Comparison of ENCODE assay signal across 24 cellular contexts in genomic region chr1:246078888-246079252, GRCh38.
DNase-seq lines count a peak whose midpoint lies in the region; ATAC-seq, FAIRE-seq and TF ChIP-seq lines count a peak whose summit lies in the region.
"Had no signal": no experiment of that assay in that cellular context is flagged by ENCODE, and none has a peak within 500 bp of the region (broad histone marks: within the 10 kb centered on the region; RNA-seq: fewer than 3 reads in every experiment).

No MANE protein-coding gene starts in this region.

- H3K4me3 ChIP-seq in HepG2 (replicated peaks in 1 of 3; ENCODE audit: insufficient read depth in 1 of 3, low read depth in 2 of 3, low read length in 3 of 3) (no peak overlapping the region), right lobe of liver (no peak overlapping the region), Loucy (ENCODE audit: low read length, poor library complexity, severe bottlenecking) (peak overlapping the region; percentile 47), K562 (no peak overlapping the region), osteoblast (ENCODE audit: insufficient read depth, low read length) (no peak overlapping the region)
- H3K4me3 ChIP-seq: BLaER1, GM12878 had no signal

- H3K4me1 ChIP-seq in HepG2 (ENCODE audit: insufficient read depth, low read length) (peaks cover 44% of the 10 kb centered on the region), right lobe of liver (no peaks in the 10 kb centered on the region), Loucy (ENCODE audit: insufficient read depth, low read length, poor library complexity, severe bottlenecking) (peaks cover 55% of the 10 kb centered on the region), K562 (replicated peaks in 1 of 2; ENCODE audit: control insufficient read depth in 2 of 2, insufficient read depth in 2 of 2, low read length in 2 of 2) (peaks cover 0 to 25% of the 10 kb centered on the region in 2 experiments; a peak in 3 of 5 replicates), osteoblast (ENCODE audit: insufficient read depth, low read length) (no peaks in the 10 kb centered on the region)
- H3K4me1 ChIP-seq: BLaER1 had no signal

- POLR2A ChIA-PET in HepG2 (lab: Yijun Ruan, JAX) (no interaction called here), K562 (lab: Yijun Ruan, JAX) (interaction anchor here (1.4 to 2.2 kb wide), 2 partner anchors 8 to 12 kb away, joined by 3 to 6 read pairs; no protein-coding TSS in a partner anchor)

- H3K27ac ChIP-seq in HepG2 (ENCODE audit: extremely low read length, insufficient read depth, low read length) (no peak overlapping the region), right lobe of liver (no peak overlapping the region), K562 (ENCODE audit: extremely low read depth, low read depth, low read length) (peak overlapping the region; percentile 58; the same call in 1 of the 3 replicates), osteoblast (ENCODE audit: low read depth, low read length) (no peak overlapping the region)
- H3K27ac ChIP-seq: BLaER1 had no signal

- FAIRE-seq in HepG2 (lab: Jason Lieb, UNC): no peak
- no peak for FAIRE-seq in K562 (lab: Jason Lieb, UNC)
- FAIRE-seq: A204.1, GM12878, GM12892, GM18507 had no signal

- H3K9me1 ChIP-seq in K562 (ENCODE audit: control insufficient read depth, insufficient read depth, low read length): no peaks in the 10 kb centered on the region

- no peak overlapping the region for H3K9ac ChIP-seq in HepG2 (ENCODE audit: insufficient read depth, low read depth, low read length)
- H3K9ac ChIP-seq in Loucy (ENCODE audit: low read depth, low read length, poor library complexity, severe bottlenecking): no peak overlapping the region
- no peak overlapping the region for H3K9ac ChIP-seq in K562 (ENCODE audit: insufficient read depth in 1 of 2, low read depth in 2 of 2, low read length in 2 of 2)
- H3K9ac ChIP-seq: BLaER1 had no signal

- H3K36me3 ChIP-seq in HepG2 (replicated peaks in 1 of 2; ENCODE audit: control insufficient read depth in 1 of 2, insufficient read depth in 2 of 2, low read length in 2 of 2) (no peaks in the 10 kb centered on the region), right lobe of liver (no peaks in the 10 kb centered on the region), Loucy (ENCODE audit: insufficient read depth, low read length) (no peaks in the 10 kb centered on the region), K562 (ENCODE audit: control insufficient read depth, insufficient read depth, low read length) (no peaks in the 10 kb centered on the region), osteoblast (ENCODE audit: insufficient read depth, low read length) (no peaks in the 10 kb centered on the region)
- H3K36me3 ChIP-seq: BE2C had no signal

- H4K20me1 ChIP-seq in HepG2 (ENCODE audit: insufficient read depth, low read length): no peaks in the 10 kb centered on the region
- no peaks in the 10 kb centered on the region for H4K20me1 ChIP-seq in Loucy (ENCODE audit: insufficient read depth, low read length, poor library complexity, severe bottlenecking)
- H4K20me1 ChIP-seq in K562 (replicated peaks; ENCODE audit: control insufficient read depth, insufficient read depth, low read length): no peaks in the 10 kb centered on the region
- H4K20me1 ChIP-seq in osteoblast (ENCODE audit: insufficient read depth, low read length): no peaks in the 10 kb centered on the region
- H4K20me1 ChIP-seq: BLaER1 had no signal

- CTCF ChIA-PET in HepG2 (lab: Yijun Ruan, JAX; ENCODE audit: low intra/inter-chr PET ratio, low total read pairs): no interaction called here
- CTCF ChIA-PET in K562 (lab: Yijun Ruan, JAX; ENCODE audit: low intra/inter-chr PET ratio): no interaction called here

- no peak overlapping the region for H3K4me2 ChIP-seq in HepG2 (ENCODE audit: low read depth, low read length)
- H3K4me2 ChIP-seq in Loucy (ENCODE audit: low read depth, low read length, poor library complexity, severe bottlenecking): peak overlapping the region; percentile 33
- H3K4me2 ChIP-seq in K562 (ENCODE audit: insufficient read depth, low read length): peak overlapping the region; percentile 22; the same call in 1 of the 2 replicates
- H3K4me2 ChIP-seq in osteoblast (ENCODE audit: insufficient read depth, low read length): no peak overlapping the region
- H3K4me2 ChIP-seq: BLaER1 had no signal

- no peak for TF ChIP-seq POLR2A in HepG2 (IDR thresholded peaks at IDR 0.05; ENCODE audit: insufficient read depth in 1 of 2, low read depth in 2 of 2, low read length in 2 of 2)
- TF ChIP-seq POLR2A in right lobe of liver (IDR thresholded peaks at IDR 0.05): no peak
- no peak for TF ChIP-seq POLR2A in K562 (conservative IDR thresholded peaks at IDR 0.05)

- intact Hi-C loops in HepG2 (cut with micrococcal nuclease; ENCODE audit: unreplicated experiment): no loop called here
- intact Hi-C loops in right lobe of liver (cut with DNase I): no loop called here
- intact Hi-C loops in K562 (cut with micrococcal nuclease): no loop called here

- TF ChIP-seq CTCF in HepG2 (CRISPR knock-in tag; IDR thresholded peaks at IDR 0.05): no peak
- TF ChIP-seq CTCF in right lobe of liver (IDR thresholded peaks at IDR 0.05): no peak
- no peak for TF ChIP-seq CTCF in Loucy (conservative IDR thresholded peaks at IDR 0.05; ENCODE audit: low read length)
- TF ChIP-seq CTCF in K562 (IDR thresholded peaks at IDR 0.05 in 2 of 3, conservative IDR thresholded peaks at IDR 0.05 in 1 of 3; ENCODE audit: insufficient read depth in 2 of 3, low read depth in 1 of 3, low read length in 3 of 3): no peak
- no peak for TF ChIP-seq CTCF in osteoblast (IDR thresholded peaks at IDR 0.05; ENCODE audit: extremely low read depth, low read depth, low read length)

- TF ChIP-seq EP300 in HepG2 (IDR thresholded peaks at IDR 0.05; ENCODE audit: low read depth in 2 of 2, low read length in 2 of 2): no peak
- TF ChIP-seq EP300 in HepG2 (CRISPR knock-in tag; IDR thresholded peaks at IDR 0.05; ENCODE audit: borderline replicate concordance): no peak
- no peak for TF ChIP-seq EP300 in K562 (IDR thresholded peaks at IDR 0.05; ENCODE audit: low read length)

- H3K9me3 ChIP-seq in HepG2 (ENCODE audit: low read length) (peaks cover 8% of the 10 kb centered on the region; the same call in 1 of the 2 replicates), right lobe of liver (peaks cover 0 to 3% (median 0%) of the 10 kb centered on the region in 4 donors), Loucy (ENCODE audit: insufficient read depth, low read depth, low read length) (peaks cover 9% of the 10 kb centered on the region; the same call in 1 of the 2 replicates), K562 (replicated peaks; ENCODE audit: control insufficient read depth, insufficient read depth, low read depth, low read length) (0 out of 2 replicates have a peak, but pooled peaks cover 4% of the 10 kb centered on the region), osteoblast (ENCODE audit: low read depth, low read length) (no peaks in the 10 kb centered on the region)
- H3K9me3 ChIP-seq: BE2C had no signal

- TF ChIP-seq RAD21 in HepG2 (CRISPR knock-in tag; IDR thresholded peaks at IDR 0.05) (no peak), K562 (CRISPR knock-in tag; conservative IDR thresholded peaks at IDR 0.05 in 1 of 2, IDR thresholded peaks at IDR 0.05 in 1 of 2) (no peak)

- H3K79me2 ChIP-seq in HepG2 (ENCODE audit: insufficient read depth, low read length) (no peaks in the 10 kb centered on the region), Loucy (ENCODE audit: insufficient read depth, low read length) (peaks cover 5% of the 10 kb centered on the region; the same call in 1 of the 2 replicates), K562 (ENCODE audit: control insufficient read depth, insufficient read depth, low read length) (peaks cover under 1% of the 10 kb centered on the region; the same call in 1 of the 3 replicates), osteoblast (ENCODE audit: insufficient read depth, low read length) (no peaks in the 10 kb centered on the region)

- H3F3A ChIP-seq in Loucy (ENCODE audit: low read depth): peaks cover 2% of the 10 kb centered on the region; the same call in 1 of the 2 replicates

- in situ Hi-C loops in HepG2 (cut with HindIII; ENCODE audit: extremely low pct_ligation_motif_present, low pct_unique_long_range_greater_than_20kb) (no loop called here), K562 (cut with MboI) (no loop called here)

- H2AFZ ChIP-seq in HepG2 (ENCODE audit: low read length) (no peak overlapping the region), Loucy (ENCODE audit: low read length) (peak overlapping the region; percentile 63), K562 (ENCODE audit: low read depth, low read length) (peak overlapping the region; percentile 73), osteoblast (ENCODE audit: low read length) (no peak overlapping the region)

- no TSS peak for BruUV-seq in HepG2 (replicated peaks; lab: Mats Ljungman, UMichigan)
- BruUV-seq in K562 (replicated peaks; lab: Mats Ljungman, UMichigan): no TSS peak

- DNase-seq in HepG2 (ENCODE audit: low spot score): no peak
- no peak for DNase-seq in right lobe of liver
- DNase-seq in K562 (ENCODE audit: extremely low read depth in 1 of 4, low spot score in 3 of 4): no peak
- DNase-seq in osteoblast (ENCODE audit: insufficient read length, low spot score, missing footprints): peak; percentile 17
- no peak for DNase-seq in retina
- DNase-seq in GM19240 (ENCODE audit: insufficient read length, low spot score): no peak
- DNase-seq: 8988T; ACHN; BE2C; C1 segment of cervical spinal cord; CD4-positive, alpha-beta memory T cell; CD8-positive, alpha-beta memory T cell; COR-L47; DMS 273 treated with DMSO at 0.1 percent for 48 hours; DMS79; DND-41; EL had no signal

- H3K27me3 ChIP-seq in HepG2 (ENCODE audit: control insufficient read depth in 1 of 2, insufficient read depth in 2 of 2, low read length in 2 of 2): no peaks in the 10 kb centered on the region; a peak in 1 of 5 replicates
- no peaks in the 10 kb centered on the region for H3K27me3 ChIP-seq in right lobe of liver
- H3K27me3 ChIP-seq in Loucy (ENCODE audit: insufficient read depth, low read length, poor library complexity, severe bottlenecking): no peaks in the 10 kb centered on the region
- no peaks in the 10 kb centered on the region for H3K27me3 ChIP-seq in K562 (ENCODE audit: control insufficient read depth in 2 of 2, insufficient read depth in 2 of 2, low read length in 2 of 2)
- H3K27me3 ChIP-seq in osteoblast (ENCODE audit: insufficient read depth, low read length): no peaks in the 10 kb centered on the region
- H3K27me3 ChIP-seq: BE2C, BLaER1 had no signal

- 100% methylated on average over 1 of the region's 1 CpG for WGBS in HepG2 (ENCODE audit: low lambda C conversion rate)
- 100% methylated on average over 1 of the region's 1 CpG for WGBS in right lobe of liver (ENCODE audit: insufficient coverage, low coverage, low lambda C conversion rate, missing lambda C conversion rate)
- 91% methylated on average over 1 of the region's 1 CpG for WGBS in K562 (ENCODE audit: insufficient coverage, low coverage, missing lambda C conversion rate)

- no peak for ATAC-seq in HepG2
- no peak for ATAC-seq in right lobe of liver
- ATAC-seq in K562: peak; percentile 22
- no peak for ATAC-seq in GM21825 (IDR thresholded peaks at IDR 0.05; ENCODE audit: unreplicated experiment)
- ATAC-seq: GM12878 had no signal

- H3K9me2 ChIP-seq in Loucy (replicated peaks; ENCODE audit: low read depth, low read length): no peaks in the 10 kb centered on the region

TF ChIP-seq in K562, 482 proteins besides CTCF, POLR2A, EP300 and RAD21 (continues in another document):
- TF ChIP-seq ZNF253 (CRISPR knock-in tag; conservative IDR thresholded peaks at IDR 0.05): no peak
- no peak for TF ChIP-seq ZNF239 (CRISPR knock-in tag; IDR thresholded peaks at IDR 0.05)
- TF ChIP-seq ARID2 (IDR thresholded peaks at IDR 0.05): no peak

Comparison
In these comparisons a context has a peak if more than half of its experiments do, and no peak if none do; other contexts are left out.
1. H2AFZ ChIP-seq: peak in Loucy (single experiment) and K562 (single experiment); none in HepG2 (single experiment) and osteoblast (single experiment).
2. H3K4me2 ChIP-seq: peak in Loucy (single experiment) and K562 (single experiment); none in HepG2 (single experiment) and osteoblast (single experiment).